ENCODE assay signal across 15 cellular contexts in the genomic region with DNA sequence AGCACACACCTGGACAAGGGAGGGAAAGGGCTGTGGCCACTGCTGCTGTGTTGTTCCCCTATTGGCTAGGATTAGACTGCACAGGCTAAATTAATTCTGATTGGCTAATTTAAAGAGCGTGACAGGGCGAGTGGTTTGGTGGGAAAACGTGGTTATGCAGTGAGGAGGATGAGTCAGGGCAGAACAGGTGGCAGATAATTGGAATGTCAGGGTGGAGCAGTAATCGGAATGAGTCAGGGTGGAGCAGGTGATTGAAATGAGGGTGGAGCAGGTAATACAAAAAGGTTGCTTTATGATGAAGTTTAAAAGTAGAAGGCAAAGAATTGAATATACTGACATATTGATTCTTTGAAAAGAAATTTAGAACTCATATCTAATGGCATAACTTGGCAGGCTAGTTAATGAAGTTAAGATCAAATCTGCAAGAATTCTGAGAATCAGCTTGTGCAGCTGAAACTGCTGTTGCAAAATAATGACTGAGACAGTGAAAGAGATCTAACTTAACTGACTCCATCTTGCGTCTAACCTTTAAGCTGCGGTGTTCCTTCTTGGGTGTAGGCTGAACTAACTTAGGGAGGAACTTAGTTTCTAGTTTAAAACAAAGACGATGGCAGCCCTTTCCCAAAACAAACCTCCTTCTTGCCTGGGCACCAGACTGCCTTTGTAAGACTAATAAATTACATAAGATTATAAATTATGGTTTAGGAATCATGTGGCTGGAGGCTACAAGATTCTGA.
A peak's percentile ranks its signal among the peaks of the same experiment; 100 is the strongest.
DNase-seq lines count a peak whose midpoint lies in the region; ATAC-seq and TF ChIP-seq lines count a peak whose summit lies in the region.
"Had no signal": no experiment of that assay in that cellular context is flagged by ENCODE, and none has a peak within 500 bp of the region (broad histone marks: within the 10 kb centered on the region; RNA-seq: fewer than 3 reads in every experiment).

No MANE protein-coding gene starts in this region.

- peak; percentile 42 for ATAC-seq in activated CD4-positive, CD25-positive, alpha-beta regulatory T cell treated with anti-CD3 and anti-CD28 coated beads, Interleukin-2, amount 50 U/mL, for 24 hours
- ATAC-seq in GM18870 (IDR thresholded peaks at IDR 0.05; ENCODE audit: unreplicated experiment), result no peak
- ATAC-seq: GM12878 had no signal

- TF ChIP-seq POLR2A in NB4 (IDR thresholded peaks at IDR 0.05; ENCODE audit: extremely low read depth, insufficient read length), result no peak

- H3K9me3 ChIP-seq in smooth muscle cell (replicated peaks; ENCODE audit: low read depth), result no peaks in the 10 kb centered on the region
- H3K9me3 ChIP-seq: suprapubic skin had no signal

- no peak for TF ChIP-seq CTCF in NB4 (IDR thresholded peaks at IDR 0.05; ENCODE audit: low read depth, low read length)
- TF ChIP-seq CTCF in smooth muscle cell (IDR thresholded peaks at IDR 0.05; ENCODE audit: borderline replicate concordance, insufficient read depth, poor library complexity, severe bottlenecking), result no peak

- H3K79me2 ChIP-seq in smooth muscle cell (ENCODE audit: low read depth), result no peaks in the 10 kb centered on the region

- peak overlapping the region; percentile 24 for H3K27ac ChIP-seq in caudate nucleus (ENCODE audit: low read depth, low read length)
- no peak overlapping the region for H3K27ac ChIP-seq in smooth muscle cell (ENCODE audit: low read depth)
- H3K27ac ChIP-seq: brain microvascular endothelial cell, suprapubic skin had no signal

- DNase-seq in activated CD4-positive, CD25-positive, alpha-beta regulatory T cell treated with anti-CD3 and anti-CD28 coated beads, Interleukin-2, amount 50 U/mL, for 72 hours, result no peak
- peak; percentile 30 for DNase-seq in NB4 (ENCODE audit: low read depth)
- DNase-seq in caudate nucleus (lab: John Stamatoyannopoulos, UW), result peak in 34 of 61 donors; percentile 1 to 82 (median 28)
- peak; percentile 72 for DNase-seq in putamen (ENCODE audit: low spot score)
- DNase-seq in NCI-H2107 treated with DMSO at 0.1 percent for 48 hours (lab: John Stamatoyannopoulos, UW; ENCODE audit: unreplicated experiment), result no peak
- no peak for DNase-seq in smooth muscle cell (lab: John Stamatoyannopoulos, UW; ENCODE audit: unreplicated experiment)
- DNase-seq: brain microvascular endothelial cell; effector CD8-positive, alpha-beta T cell; immature natural killer cell; NCI-H1105; RPMI8226 had no signal

- H3F3A ChIP-seq in smooth muscle cell (ENCODE audit: low read depth), result peaks cover 4% of the 10 kb centered on the region

- H4K20me1 ChIP-seq in smooth muscle cell (ENCODE audit: low read depth), result no peaks in the 10 kb centered on the region

- H3K4me3 ChIP-seq in NB4 (ENCODE audit: low read depth, low read length) (no peak overlapping the region), smooth muscle cell (no peak overlapping the region)
- H3K4me3 ChIP-seq: GM12878, suprapubic skin had no signal

- H3K4me2 ChIP-seq in smooth muscle cell, result no peak overlapping the region

- no peak overlapping the region for H3K9ac ChIP-seq in smooth muscle cell (ENCODE audit: low read depth)

- 84% methylated on average over 7 of the region's 7 CpGs for WGBS in smooth muscle cell (ENCODE audit: low lambda C conversion rate)

- H3K27me3 ChIP-seq in smooth muscle cell (ENCODE audit: low read depth), result no peaks in the 10 kb centered on the region
- H3K27me3 ChIP-seq: brain microvascular endothelial cell, suprapubic skin had no signal

- no peak overlapping the region for H2AFZ ChIP-seq in smooth muscle cell (ENCODE audit: low read depth)

- no peaks in the 10 kb centered on the region for H3K36me3 ChIP-seq in smooth muscle cell (ENCODE audit: low read depth)
- H3K36me3 ChIP-seq: brain microvascular endothelial cell, suprapubic skin had no signal

- H3K4me1 ChIP-seq in smooth muscle cell (ENCODE audit: low read depth), result no peaks in the 10 kb centered on the region
- H3K4me1 ChIP-seq: suprapubic skin had no signal

Comparison
In these comparisons a context has a peak if more than half of its experiments do, and no peak if none do; other contexts are left out.
1. DNase-seq: peak in NB4 (single experiment), caudate nucleus (34 of 61) and putamen (single experiment); none in activated CD4-positive, CD25-positive, alpha-beta regulatory T cell treated with anti-CD3 and anti-CD28 coated beads, Interleukin-2, amount 50 U/mL, for 72 hours (single experiment), NCI-H2107 treated with DMSO at 0.1 percent for 48 hours (single experiment) and smooth muscle cell (single experiment).